Comparison of ENCODE assay signal across 18 cellular contexts in the genomic region with DNA sequence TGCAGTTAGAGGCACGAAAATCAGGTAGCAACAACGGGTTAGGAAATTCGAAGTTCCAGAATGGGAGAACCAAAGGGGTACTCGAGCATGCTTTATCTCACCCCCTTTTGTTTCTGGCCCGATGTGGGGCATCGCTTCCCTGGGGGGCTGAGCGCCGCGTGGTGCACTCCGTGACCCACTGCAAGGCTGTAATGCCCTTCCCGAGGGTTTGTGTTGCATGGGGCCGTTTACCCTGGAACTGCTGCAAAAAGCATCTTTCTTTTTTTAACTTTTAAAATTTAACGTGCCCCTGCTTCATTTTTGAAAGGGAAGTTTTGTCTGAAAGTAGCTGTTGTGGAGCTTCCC.
"Had no signal": no experiment of that assay in that cellular context is flagged by ENCODE, and none has a peak within 500 bp of the region (broad histone marks: within the 10 kb centered on the region; RNA-seq: fewer than 3 reads in every experiment).

No MANE protein-coding gene starts in this region.

- H3K27me3 ChIP-seq: ascending aorta had no signal

- DNase-seq: activated CD4-positive, alpha-beta T cell treated with anti-CD3 and anti-CD28 coated beads, Interleukin-2, amount 50 U/mL, for 1 hour; activated CD8-positive, alpha-beta memory T cell treated with anti-CD3 and anti-CD28 coated beads for 24 hours; activated naive CD4-positive, alpha-beta T cell treated with Interleukin-2 at 50 U/mL for 16 hours; dorsolateral prefrontal cortex; naive thymus-derived CD4-positive, alpha-beta T cell; occipital lobe; small intestine; stimulated activated CD4-positive, alpha-beta T cell treated with anti-CD3 and anti-CD28 coated beads, Interleukin-4, amount 100 ng/mL, for 4 hours; stimulated activated CD8-positive, alpha-beta memory T cell treated with anti-CD3 and anti-CD28 coated beads, Interleukin-4, amount 100 ng/mL, for 48 hours; trophoblast cell had no signal

- H3K9me3 ChIP-seq: ascending aorta, prostate gland, suprapubic skin had no signal

- H3K36me3 ChIP-seq: prostate gland, suprapubic skin had no signal

- FAIRE-seq: bronchial epithelial cell, small intestine had no signal

- H3K27ac ChIP-seq: prostate gland, suprapubic skin had no signal

- H3K36me3 Mint-ChIP-seq: naive thymus-derived CD4-positive, alpha-beta T cell had no signal

- H3K4me3 ChIP-seq: prostate gland, suprapubic skin had no signal

- ATAC-seq: left lobe of liver; naive thymus-derived CD4-positive, alpha-beta T cell; right cardiac atrium had no signal

- H3K27ac Mint-ChIP-seq: activated T-helper 1 cell treated with anti-CD3 and anti-CD28 coated beads, Interleukin-12 subunit alpha, Interleukin-12 subunit beta, Interleukin-2, Interleukin-4 antibody, amounts not matched to agents 30 ng/mL and 10 ng/mL and 1 ng/mL, durations not matched to agents 14 hours and 24 hours and 36 hours; naive thymus-derived CD4-positive, alpha-beta T cell; stimulated activated naive CD8-positive, alpha-beta T cell treated with anti-CD3 and anti-CD28 coated beads, Interleukin-15, Interleukin-2, amounts not matched to agents 100 ng/mL and 50 ng/mL, for 24 hours had no signal

- H3K9me3 Mint-ChIP-seq: activated T-helper 1 cell treated with anti-CD3 and anti-CD28 coated beads, Interleukin-12 subunit alpha, Interleukin-12 subunit beta, Interleukin-2, Interleukin-4 antibody, amounts not matched to agents 30 ng/mL and 10 ng/mL and 1 ng/mL, durations not matched to agents 14 hours and 24 hours and 36 hours; stimulated activated naive CD8-positive, alpha-beta T cell treated with anti-CD3 and anti-CD28 coated beads, Interleukin-15, Interleukin-2, amounts not matched to agents 100 ng/mL and 50 ng/mL, for 24 hours had no signal

- H3K4me3 Mint-ChIP-seq: activated T-helper 1 cell treated with anti-CD3 and anti-CD28 coated beads, Interleukin-12 subunit alpha, Interleukin-12 subunit beta, Interleukin-2, Interleukin-4 antibody, amounts not matched to agents 30 ng/mL and 10 ng/mL and 1 ng/mL, durations not matched to agents 14 hours and 24 hours and 36 hours; naive thymus-derived CD4-positive, alpha-beta T cell; stimulated activated naive CD8-positive, alpha-beta T cell treated with anti-CD3 and anti-CD28 coated beads, Interleukin-15, Interleukin-2, amounts not matched to agents 100 ng/mL and 50 ng/mL, for 24 hours had no signal
